In genomic region chr6:33860706-33861474, GRCh38 we compare ENCODE assay signal across 10 cellular contexts. TPM values are rescaled to one million over a fixed set of nuclear protein-coding genes. Genes with fewer than 3 reads are reported as not detected.
DNase-seq lines count a peak whose midpoint lies in the region; ATAC-seq and TF ChIP-seq lines count a peak whose summit lies in the region.
"Had no signal": no experiment of that assay in that cellular context is flagged by ENCODE, and none has a peak within 500 bp of the region (broad histone marks: within the 10 kb centered on the region; RNA-seq: fewer than 3 reads in every experiment).

No MANE protein-coding gene starts in this region.

- H3K36me3 Mint-ChIP-seq in activated CD4-positive, alpha-beta T cell treated with anti-CD3 and anti-CD28 coated beads for 36 hours (ENCODE audit: low read depth), result no peaks in the 10 kb centered on the region
- H3K36me3 Mint-ChIP-seq in brain (no peaks in the 10 kb centered on the region), neural progenitor cell (no peaks in the 10 kb centered on the region), CD14-positive monocyte (no peaks in the 10 kb centered on the region)

- H3K27me3 Mint-ChIP-seq in activated CD4-positive, alpha-beta T cell treated with anti-CD3 and anti-CD28 coated beads for 36 hours, result peaks cover 5% of the 10 kb centered on the region
- peaks cover 3% of the 10 kb centered on the region for H3K27me3 Mint-ChIP-seq in brain
- peaks cover 9% of the 10 kb centered on the region for H3K27me3 Mint-ChIP-seq in neural progenitor cell (ENCODE audit: insufficient read depth, low read depth)
- H3K27me3 Mint-ChIP-seq in CD14-positive monocyte (ENCODE audit: low read depth in 3 of 3), result peaks cover 33 to 70% (median 42%) of the 10 kb centered on the region in 3 donors

- no peaks in the 10 kb centered on the region for H3K79me2 ChIP-seq in neural progenitor cell (ENCODE audit: low read depth)

- peaks cover 47% of the 10 kb centered on the region for H3K4me1 Mint-ChIP-seq in activated CD4-positive, alpha-beta T cell treated with anti-CD3 and anti-CD28 coated beads for 36 hours
- H3K4me1 Mint-ChIP-seq in brain (peaks cover 54% of the 10 kb centered on the region), neural progenitor cell (peaks cover 6% of the 10 kb centered on the region), CD14-positive monocyte (peaks cover 22% of the 10 kb centered on the region)

- H3K4me1 ChIP-seq in neural progenitor cell (no peaks in the 10 kb centered on the region), left ventricle myocardium inferior (no peaks in the 10 kb centered on the region)

- intact Hi-C loops in activated CD4-positive, alpha-beta T cell treated with anti-CD3 and anti-CD28 coated beads for 36 hours (cut with DNase I, micrococcal nuclease), result loop anchor here in 1 of 2 experiments (2.0 kb wide), 1 partner anchor 44 kb away; no protein-coding TSS in a partner anchor
- intact Hi-C loops in CD14-positive monocyte (cut with micrococcal nuclease) (no loop called here), left ventricle myocardium inferior (cut with micrococcal nuclease) (no loop called here)

- H3K4me3 ChIP-seq in neural progenitor cell (no peak overlapping the region), left ventricle myocardium inferior (no peak overlapping the region)

- no peak overlapping the region for H3K9ac ChIP-seq in neural progenitor cell

- H3K9me3 ChIP-seq in neural progenitor cell (ENCODE audit: low read depth) (no peaks in the 10 kb centered on the region), left ventricle myocardium inferior (replicated peaks) (no peaks in the 10 kb centered on the region)

- no peak overlapping the region for H3K27ac Mint-ChIP-seq in activated CD4-positive, alpha-beta T cell treated with anti-CD3 and anti-CD28 coated beads for 36 hours
- H3K27ac Mint-ChIP-seq in brain (peak overlapping the region in 3 of 5 experiments; percentile 24 to 71 (median 26)), neural progenitor cell (peak overlapping the region; percentile 13), CD14-positive monocyte (peak overlapping the region in 1 of 7 donors; percentile 66)
- H3K27ac Mint-ChIP-seq: stimulated activated naive CD8-positive, alpha-beta T cell treated with anti-CD3 and anti-CD28 coated beads, Interleukin-15, Interleukin-2, amounts not matched to agents 100 ng/mL and 50 ng/mL, for 24 hours had no signal

- no peaks in the 10 kb centered on the region for H3K36me3 ChIP-seq in neural progenitor cell
- H3K36me3 ChIP-seq in left ventricle myocardium inferior, result no peaks in the 10 kb centered on the region

- H3K27me3 ChIP-seq in neural progenitor cell (no peaks in the 10 kb centered on the region), left ventricle myocardium inferior (ENCODE audit: low read depth) (peaks cover 96% of the 10 kb centered on the region)

- POLR2A ChIA-PET in activated CD4-positive, alpha-beta T cell treated with anti-CD3 and anti-CD28 coated beads for 36 hours (lab: Charles Lee), result interaction anchor here (0.6 kb wide), 1 partner anchor 455 kb away, joined by 4 read pairs; no protein-coding TSS in a partner anchor

- H3K27ac ChIP-seq in neural progenitor cell, result no peak overlapping the region
- H3K27ac ChIP-seq in left ventricle myocardium inferior (replicated peaks), result no peak overlapping the region

- ATAC-seq in activated CD4-positive, alpha-beta T cell treated with anti-CD3 and anti-CD28 coated beads for 36 hours, result peak; percentile 57

- peak; percentile 51 for DNase-seq in activated CD4-positive, alpha-beta T cell treated with anti-CD3 and anti-CD28 coated beads for 36 hours
- DNase-seq in activated CD4-positive, alpha-beta T cell treated with anti-CD3 and anti-CD28 coated beads for 1 hour, result no peak
- DNase-seq in NCI-H510A treated with DMSO at 0.1 percent for 48 hours (lab: John Stamatoyannopoulos, UW) (peak; percentile 91), neural progenitor cell (ENCODE audit: low spot score) (no peak), NCI-H187 treated with DMSO at 0.1 percent for 48 hours (lab: John Stamatoyannopoulos, UW) (no peak), CD14-positive monocyte (ENCODE audit: low spot score) (no peak), left ventricle myocardium inferior (no peak)

- CTCF ChIA-PET in activated CD4-positive, alpha-beta T cell treated with anti-CD3 and anti-CD28 coated beads for 36 hours (lab: Charles Lee), result interaction anchor here (0.6 to 1.0 kb wide), 3 partner anchors 98 to 662 kb away, joined by 3 read pairs; no protein-coding TSS in a partner anchor

- H2AFZ ChIP-seq in neural progenitor cell (replicated peaks), result no peak overlapping the region

- no peak overlapping the region for H3K4me2 ChIP-seq in neural progenitor cell

- TF ChIP-seq CTCF in brain (conservative IDR thresholded peaks at IDR 0.05) (no peak), neural progenitor cell (IDR thresholded peaks at IDR 0.05) (no peak), CD14-positive monocyte (IDR thresholded peaks at IDR 0.05) (no peak), left ventricle myocardium inferior (IDR thresholded peaks at IDR 0.05; ENCODE audit: borderline replicate concordance) (no peak)

- H3K9me3 Mint-ChIP-seq in activated CD4-positive, alpha-beta T cell treated with anti-CD3 and anti-CD28 coated beads for 36 hours (ENCODE audit: low read depth), result no peaks in the 10 kb centered on the region
- H3K9me3 Mint-ChIP-seq in brain (peaks cover 0 to 3% (median 0%) of the 10 kb centered on the region in 5 experiments), neural progenitor cell (no peaks in the 10 kb centered on the region), CD14-positive monocyte (peaks cover 0 to 4% (median 0%) of the 10 kb centered on the region in 7 donors)

- no peak overlapping the region for H3K4me3 Mint-ChIP-seq in activated CD4-positive, alpha-beta T cell treated with anti-CD3 and anti-CD28 coated beads for 36 hours
- H3K4me3 Mint-ChIP-seq in brain, result peak overlapping the region in 1 of 5 experiments; percentile 16
- H3K4me3 Mint-ChIP-seq in neural progenitor cell, result no peak overlapping the region
- peak overlapping the region in 1 of 2 donors; percentile 12 for H3K4me3 Mint-ChIP-seq in CD14-positive monocyte
- H3K4me3 Mint-ChIP-seq: stimulated activated naive CD8-positive, alpha-beta T cell treated with anti-CD3 and anti-CD28 coated beads, Interleukin-15, Interleukin-2, amounts not matched to agents 100 ng/mL and 50 ng/mL, for 24 hours had no signal

- H3F3A ChIP-seq in neural progenitor cell (ENCODE audit: low read depth), result no peaks in the 10 kb centered on the region

- no peaks in the 10 kb centered on the region for H4K20me1 ChIP-seq in neural progenitor cell (ENCODE audit: low read depth)

RNA-seq across cellular contexts. Expression of gene MLN, which starts 57.1 kb away (rescaled TPM):
- not detected for total RNA-seq in activated CD4-positive, alpha-beta T cell treated with anti-CD3 and anti-CD28 coated beads for 36 hours
- not detected for polyA plus RNA-seq in brain (ENCODE audit: insufficient read depth, low read depth, low replicate concordance)
- total RNA-seq in neural progenitor cell (ENCODE audit: low replicate concordance), result not detected in 2 replicates
- polyA plus RNA-seq in CD14-positive monocyte, result not detected
- not detected for total RNA-seq in left ventricle myocardium inferior
- total RNA-seq: osteocyte had no signal

Comparison
In these comparisons a context has a peak if more than half of its experiments do, and no peak if none do; other contexts are left out.
1. DNase-seq: peak in activated CD4-positive, alpha-beta T cell treated with anti-CD3 and anti-CD28 coated beads for 36 hours (single experiment) and NCI-H510A treated with DMSO at 0.1 percent for 48 hours (single experiment); none in activated CD4-positive, alpha-beta T cell treated with anti-CD3 and anti-CD28 coated beads for 1 hour (single experiment), neural progenitor cell (single experiment), NCI-H187 treated with DMSO at 0.1 percent for 48 hours (single experiment), CD14-positive monocyte (single experiment) and left ventricle myocardium inferior (single experiment).